ENCODE assay signal across 1 cellular context in genomic region chr2:163348843-163349395, GRCh38.
TF ChIP-seq lines count a peak whose summit lies in the region.

No MANE protein-coding gene starts in this region.

TF ChIP-seq in H1, 55 proteins besides CTCF, POLR2A, EP300 and RAD21:
- TF ChIP-seq CHD7 (IDR thresholded peaks at IDR 0.05; ENCODE audit: insufficient replicate concordance, low read length): peak; percentile 71
- TF ChIP-seq EGR1 (IDR thresholded peaks at IDR 0.05; ENCODE audit: borderline replicate concordance, low read depth, low read length): no peak
- no peak for TF ChIP-seq CREB1 (IDR thresholded peaks at IDR 0.05)
- TF ChIP-seq ZNF274 (IDR thresholded peaks at IDR 0.05; ENCODE audit: borderline replicate concordance, extremely low read depth, low read length): no peak
- TF ChIP-seq FOSL1 (IDR thresholded peaks at IDR 0.05; ENCODE audit: insufficient read depth, low read depth, low read length): no peak
- TF ChIP-seq TAF1 (IDR thresholded peaks at IDR 0.05; ENCODE audit: low read depth, low read length): no peak
- TF ChIP-seq PHF8 (conservative IDR thresholded peaks at IDR 0.05; ENCODE audit: low read depth, low read length): no peak; the same call in 1 of the 2 replicates
- no peak for TF ChIP-seq KDM5A (IDR thresholded peaks at IDR 0.05; ENCODE audit: low read length)
